5 cellular contexts compared by ENCODE assay signal in genomic region chr2:106492399-106492798, GRCh38. TPM values are rescaled to one million over a fixed set of nuclear protein-coding genes. Genes with fewer than 3 reads are reported as not detected.
"Had no signal": no experiment of that assay in that cellular context is flagged by ENCODE, and none has a peak within 500 bp of the region (broad histone marks: within the 10 kb centered on the region; RNA-seq: fewer than 3 reads in every experiment).

No MANE protein-coding gene starts in this region.

RNA-seq across cellular contexts. Expression of gene CD8B2, which starts 5.2 kb away (rescaled TPM):
- total RNA-seq: M059J, PC-3, Right ventricle myocardium inferior, SJCRH30, SK-MEL-5 had no signal

RNA-seq across cellular contexts. Expression of gene RGPD3, which starts 24.2 kb away (rescaled TPM):
- total RNA-seq: SJCRH30, SK-MEL-5 had no signal
